In genomic region chr7:157820796-157821195, GRCh38 we compare ENCODE assay signal across 25 cellular contexts.
DNase-seq lines count a peak whose midpoint lies in the region; ATAC-seq and TF ChIP-seq lines count a peak whose summit lies in the region.
"Had no signal": no experiment of that assay in that cellular context is flagged by ENCODE, and none has a peak within 500 bp of the region (broad histone marks: within the 10 kb centered on the region; RNA-seq: fewer than 3 reads in every experiment).

No MANE protein-coding gene starts in this region.

- no peak overlapping the region for H3K27ac Mint-ChIP-seq in activated CD4-positive, alpha-beta T cell treated with anti-CD3 and anti-CD28 coated beads for 36 hours
- H3K27ac Mint-ChIP-seq in naive thymus-derived CD4-positive, alpha-beta T cell: no peak overlapping the region
- H3K27ac Mint-ChIP-seq: CD14-positive monocyte; CD4-positive, alpha-beta memory T cell; CD4-positive, CD25-positive, alpha-beta regulatory T cell; CD8-positive, alpha-beta memory T cell had no signal

- DNase-seq in lower lobe of right lung (peak; percentile 4), posterior vena cava (ENCODE audit: low spot score) (peak; percentile 62), upper lobe of right lung (peak; percentile 60), SIG-M5 treated with dmso at 0.1 percent for 504 hours (lab: John Stamatoyannopoulos, UW; ENCODE audit: unreplicated experiment) (no peak)
- DNase-seq in activated CD4-positive, alpha-beta T cell treated with anti-CD3 and anti-CD28 coated beads for 36 hours: no peak
- DNase-seq in naive thymus-derived CD4-positive, alpha-beta T cell: no peak
- DNase-seq: 8988T; ACHN; BE2C; C1 segment of cervical spinal cord; CD4-positive, alpha-beta memory T cell; CD4-positive, CD25-positive, alpha-beta regulatory T cell; CD8-positive, alpha-beta memory T cell; COR-L47; DMS 273 treated with DMSO at 0.1 percent for 48 hours; DMS153; DMS53; DMS79; DND-41; EL; GDM1 had no signal

- no peaks in the 10 kb centered on the region for H3K27me3 Mint-ChIP-seq in activated CD4-positive, alpha-beta T cell treated with anti-CD3 and anti-CD28 coated beads for 36 hours
- H3K27me3 Mint-ChIP-seq in naive thymus-derived CD4-positive, alpha-beta T cell: no peaks in the 10 kb centered on the region
- H3K27me3 Mint-ChIP-seq: CD4-positive, CD25-positive, alpha-beta regulatory T cell; CD8-positive, alpha-beta memory T cell had no signal

- H3K4me1 ChIP-seq in lower lobe of right lung (no peaks in the 10 kb centered on the region), upper lobe of right lung (no peaks in the 10 kb centered on the region)
- H3K4me1 ChIP-seq in naive thymus-derived CD4-positive, alpha-beta T cell (ENCODE audit: control insufficient read depth in 2 of 2, insufficient read depth in 2 of 2, low read length in 2 of 2): peaks cover 0 to 24% of the 10 kb centered on the region in 2 donors
- H3K4me1 ChIP-seq: BE2C, BLaER1 had no signal

- ATAC-seq in lower lobe of right lung (no peak), upper lobe of right lung (no peak), GM18502 (IDR thresholded peaks at IDR 0.05; ENCODE audit: poor library complexity, unreplicated experiment) (no peak)
- no peak for ATAC-seq in activated CD4-positive, alpha-beta T cell treated with anti-CD3 and anti-CD28 coated beads for 36 hours
- ATAC-seq in naive thymus-derived CD4-positive, alpha-beta T cell: no peak
- ATAC-seq: GM12878 had no signal

- no peaks in the 10 kb centered on the region for H3K9me3 Mint-ChIP-seq in activated CD4-positive, alpha-beta T cell treated with anti-CD3 and anti-CD28 coated beads for 36 hours (ENCODE audit: low read depth)
- H3K9me3 Mint-ChIP-seq in naive thymus-derived CD4-positive, alpha-beta T cell: peaks cover 0 to 5% (median 0%) of the 10 kb centered on the region in 11 donors
- H3K9me3 Mint-ChIP-seq: CD4-positive, alpha-beta memory T cell; CD8-positive, alpha-beta memory T cell had no signal

- H3K36me3 ChIP-seq in lower lobe of right lung (no peaks in the 10 kb centered on the region), upper lobe of right lung (no peaks in the 10 kb centered on the region)
- H3K36me3 ChIP-seq in naive thymus-derived CD4-positive, alpha-beta T cell (ENCODE audit: control insufficient read depth in 2 of 3, insufficient read depth in 3 of 3, low read length in 3 of 3): no peaks in the 10 kb centered on the region
- H3K36me3 ChIP-seq: BE2C, BLaER1 had no signal

- H3K36me3 Mint-ChIP-seq in activated CD4-positive, alpha-beta T cell treated with anti-CD3 and anti-CD28 coated beads for 36 hours (ENCODE audit: low read depth): no peaks in the 10 kb centered on the region
- no peaks in the 10 kb centered on the region for H3K36me3 Mint-ChIP-seq in naive thymus-derived CD4-positive, alpha-beta T cell
- H3K36me3 Mint-ChIP-seq: CD14-positive monocyte; CD4-positive, alpha-beta memory T cell; CD4-positive, CD25-positive, alpha-beta regulatory T cell; CD8-positive, alpha-beta memory T cell had no signal

- H3K27me3 ChIP-seq in lower lobe of right lung (ENCODE audit: low read depth): no peaks in the 10 kb centered on the region
- H3K27me3 ChIP-seq in upper lobe of right lung: no peaks in the 10 kb centered on the region
- no peaks in the 10 kb centered on the region for H3K27me3 ChIP-seq in naive thymus-derived CD4-positive, alpha-beta T cell (ENCODE audit: control insufficient read depth in 2 of 2, insufficient read depth in 2 of 2, low read length in 2 of 2)
- H3K27me3 ChIP-seq: BE2C, BLaER1 had no signal

- H3K9me3 ChIP-seq in lower lobe of right lung: no peaks in the 10 kb centered on the region
- H3K9me3 ChIP-seq in upper lobe of right lung: no peaks in the 10 kb centered on the region
- H3K9me3 ChIP-seq in naive thymus-derived CD4-positive, alpha-beta T cell (ENCODE audit: control insufficient read depth in 2 of 3, low read length in 3 of 3): no peaks in the 10 kb centered on the region
- H3K9me3 ChIP-seq: BE2C, BLaER1 had no signal

- H3K4me3 ChIP-seq in lower lobe of right lung (no peak overlapping the region), upper lobe of right lung (no peak overlapping the region)
- no peak overlapping the region for H3K4me3 ChIP-seq in naive thymus-derived CD4-positive, alpha-beta T cell (ENCODE audit: low read length)
- H3K4me3 ChIP-seq: BLaER1, GM12878 had no signal

- intact Hi-C loops in lower lobe of right lung (cut with DNase I) (no loop called here), posterior vena cava (cut with DNase I) (no loop called here), upper lobe of right lung (cut with DNase I) (no loop called here)
- intact Hi-C loops in activated CD4-positive, alpha-beta T cell treated with anti-CD3 and anti-CD28 coated beads for 36 hours (cut with DNase I, micrococcal nuclease): loop anchor here in 1 of 2 experiments (10.0 kb wide), 1 partner anchor 516 kb away; no protein-coding TSS in a partner anchor
- intact Hi-C loops in naive thymus-derived CD4-positive, alpha-beta T cell (cut with micrococcal nuclease): no loop called here

- no peak overlapping the region for H3K27ac ChIP-seq in lower lobe of right lung
- H3K27ac ChIP-seq in upper lobe of right lung: no peak overlapping the region
- H3K27ac ChIP-seq in naive thymus-derived CD4-positive, alpha-beta T cell (ENCODE audit: low read depth, low read length): no peak overlapping the region
- H3K27ac ChIP-seq: BLaER1 had no signal

- TF ChIP-seq CTCF in lower lobe of right lung (IDR thresholded peaks at IDR 0.05) (no peak), upper lobe of right lung (IDR thresholded peaks at IDR 0.05) (no peak)

- H3K4me3 Mint-ChIP-seq in activated CD4-positive, alpha-beta T cell treated with anti-CD3 and anti-CD28 coated beads for 36 hours: no peak overlapping the region
- H3K4me3 Mint-ChIP-seq in naive thymus-derived CD4-positive, alpha-beta T cell: no peak overlapping the region
- H3K4me3 Mint-ChIP-seq: CD14-positive monocyte; CD4-positive, alpha-beta memory T cell; CD4-positive, CD25-positive, alpha-beta regulatory T cell; CD8-positive, alpha-beta memory T cell had no signal

- H3K4me1 Mint-ChIP-seq in activated CD4-positive, alpha-beta T cell treated with anti-CD3 and anti-CD28 coated beads for 36 hours: peaks cover 14% of the 10 kb centered on the region
- peaks cover 0 to 26% (median 20%) of the 10 kb centered on the region in 7 donors for H3K4me1 Mint-ChIP-seq in naive thymus-derived CD4-positive, alpha-beta T cell
- H3K4me1 Mint-ChIP-seq: CD14-positive monocyte; CD8-positive, alpha-beta memory T cell had no signal

- CTCF ChIA-PET in activated CD4-positive, alpha-beta T cell treated with anti-CD3 and anti-CD28 coated beads for 36 hours (lab: Charles Lee): no interaction called here
- CTCF ChIA-PET in naive thymus-derived CD4-positive, alpha-beta T cell (lab: Charles Lee): no interaction called here

- POLR2A ChIA-PET in activated CD4-positive, alpha-beta T cell treated with anti-CD3 and anti-CD28 coated beads for 36 hours (lab: Charles Lee): no interaction called here
- POLR2A ChIA-PET in naive thymus-derived CD4-positive, alpha-beta T cell (lab: Charles Lee): interaction anchor here (0.7 kb wide), 1 partner anchor 412 kb away, joined by 3 read pairs; no protein-coding TSS in a partner anchor

Comparison
In these comparisons a context has a peak if more than half of its experiments do, and no peak if none do; other contexts are left out.
1. DNase-seq: peak in lower lobe of right lung (single experiment), posterior vena cava (single experiment) and upper lobe of right lung (single experiment); none in activated CD4-positive, alpha-beta T cell treated with anti-CD3 and anti-CD28 coated beads for 36 hours (single experiment), naive thymus-derived CD4-positive, alpha-beta T cell (0 of 9) and SIG-M5 treated with dmso at 0.1 percent for 504 hours (single experiment).